In the genomic region with DNA sequence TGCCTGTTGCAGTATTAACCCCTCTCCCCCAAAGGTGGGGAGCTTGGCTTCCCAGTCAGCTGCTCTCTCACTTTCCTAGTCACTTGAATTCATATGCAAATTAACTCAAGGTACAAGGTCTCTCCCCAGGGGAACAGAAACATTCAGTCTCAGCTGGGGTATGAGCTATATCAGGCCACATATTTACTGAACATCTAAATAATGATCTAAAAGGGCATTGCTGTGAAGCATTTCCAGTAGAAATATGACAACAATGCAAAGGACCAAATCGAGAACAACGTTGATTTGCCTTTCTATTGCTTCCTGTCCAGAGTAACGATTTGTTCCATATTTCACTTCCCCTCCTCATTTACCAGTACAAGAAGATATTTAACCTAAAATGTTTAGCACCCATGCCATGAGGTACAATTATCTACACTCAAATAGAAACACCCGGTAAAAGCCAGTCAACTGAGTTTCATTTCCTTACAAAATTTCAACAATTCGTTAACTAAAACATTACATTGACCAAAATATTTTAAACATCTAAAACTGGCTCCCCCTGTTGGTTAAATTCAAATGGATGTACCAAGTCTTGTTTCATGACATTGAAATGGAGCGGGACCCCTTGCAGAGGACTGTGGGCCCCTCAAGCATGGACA, we compare ENCODE assay signal across 7 cellular contexts. TPM values are rescaled to one million over a fixed set of nuclear protein-coding genes. Genes with fewer than 3 reads are reported as not detected.
DNase-seq lines count a peak whose midpoint lies in the region; ATAC-seq and TF ChIP-seq lines count a peak whose summit lies in the region.

No MANE protein-coding gene starts in this region.

- H3K4me1 Mint-ChIP-seq in chondrocyte (ENCODE audit: low read depth), result peaks cover 8% of the 10 kb centered on the region

- H3K4me3 Mint-ChIP-seq in chondrocyte (ENCODE audit: unreplicated experiment), result no peak overlapping the region

- peaks cover 3% of the 10 kb centered on the region for H3K36me3 Mint-ChIP-seq in chondrocyte (ENCODE audit: low read depth)

- H3K9me3 Mint-ChIP-seq in chondrocyte (ENCODE audit: low read depth), result peaks cover 6% of the 10 kb centered on the region

- TF ChIP-seq CTCF in LNCAP (IDR thresholded peaks at IDR 0.05) (peak; percentile 36; the same call in 1 of the 2 replicates), chondrocyte (IDR thresholded peaks at IDR 0.05) (peak; percentile 67)

- ATAC-seq in GM18508 (IDR thresholded peaks at IDR 0.05; ENCODE audit: insufficient read depth, unreplicated experiment) (peak; percentile 96), GM21737 (IDR thresholded peaks at IDR 0.05; ENCODE audit: unreplicated experiment) (peak; percentile 96)

- H3K27me3 Mint-ChIP-seq in chondrocyte (ENCODE audit: low read depth), result no peaks in the 10 kb centered on the region

- no peak overlapping the region for H3K27ac Mint-ChIP-seq in chondrocyte (ENCODE audit: unreplicated experiment)

- no peak for DNase-seq in chondrocyte (ENCODE audit: low spot score)
- no peak for DNase-seq in SKM-1 (lab: John Stamatoyannopoulos, UW; ENCODE audit: unreplicated experiment)
- DNase-seq in HK-2 (ENCODE audit: unreplicated experiment), result no peak
- no peak for DNase-seq in activated effector memory CD4-positive, alpha-beta T cell treated with Interleukin-2 at 50 U/mL for 16 hours

RNA-seq across cellular contexts. Expression of a gene that starts 36.5 kb away (rescaled TPM):
- total RNA-seq in chondrocyte, result not detected in 3 replicates

RNA-seq across cellular contexts. Expression of a gene that starts 43.4 kb away (rescaled TPM):
- total RNA-seq in chondrocyte, result 44.9 to 55.7 TPM (median 54.8 TPM) in 3 replicates
